In genomic region chr11:64201524-64201923, GRCh38 we compare ENCODE assay signal across 17 cellular contexts. TPM values are rescaled to one million over a fixed set of nuclear protein-coding genes. Genes with fewer than 3 reads are reported as not detected.
DNase-seq lines count a peak whose midpoint lies in the region; ATAC-seq, FAIRE-seq and TF ChIP-seq lines count a peak whose summit lies in the region.
"Had no signal": no experiment of that assay in that cellular context is flagged by ENCODE, and none has a peak within 500 bp of the region (broad histone marks: within the 10 kb centered on the region; RNA-seq: fewer than 3 reads in every experiment).

No MANE protein-coding gene starts in this region.

- H4K20me1 ChIP-seq in DND-41 (ENCODE audit: insufficient read depth, low read length): peaks cover 47% of the 10 kb centered on the region
- H4K20me1 ChIP-seq in K562 (replicated peaks; ENCODE audit: control insufficient read depth, insufficient read depth, low read length): no peaks in the 10 kb centered on the region; the same call in 1 of the 2 replicates

- no TSS peak for BruUV-seq in K562 (replicated peaks; lab: Mats Ljungman, UMichigan)

- no peak for TF ChIP-seq POLR2A in K562 (conservative IDR thresholded peaks at IDR 0.05)

- TF ChIP-seq RAD21 in K562 (CRISPR knock-in tag; conservative IDR thresholded peaks at IDR 0.05 in 1 of 2, IDR thresholded peaks at IDR 0.05 in 1 of 2): no peak

- H3K79me2 ChIP-seq in DND-41 (ENCODE audit: insufficient read depth, low read length) (peaks cover 45% of the 10 kb centered on the region), K562 (ENCODE audit: control insufficient read depth, insufficient read depth, low read length) (peaks cover 12% of the 10 kb centered on the region)

- no peak for TF ChIP-seq EP300 in K562 (IDR thresholded peaks at IDR 0.05; ENCODE audit: low read length)

- CTCF ChIA-PET in activated CD4-positive, alpha-beta T cell treated with anti-CD3 and anti-CD28 coated beads, Interleukin-2, amount 10 ng/mL, durations not matched to agents 7 days and 5 days (lab: Charles Lee): interaction anchor here (0.6 to 1.2 kb wide), 2 partner anchors 9 to 116 kb away, joined by 3 to 6 read pairs; partner anchors contain the start of genes PRDX5 and TRMT112
- CTCF ChIA-PET in K562 (lab: Yijun Ruan, JAX; ENCODE audit: low intra/inter-chr PET ratio): no interaction called here

- 88% methylated on average over 3 of the region's 3 CpGs for WGBS in K562 (ENCODE audit: insufficient coverage, low coverage, missing lambda C conversion rate)

- peak overlapping the region; percentile 48 for H3K27ac Mint-ChIP-seq in activated CD4-positive, alpha-beta T cell treated with anti-CD3 and anti-CD28 coated beads, Interleukin-2, amount 10 ng/mL, durations not matched to agents 24 days and 14 days
- no peak overlapping the region for H3K27ac Mint-ChIP-seq in activated CD4-positive, alpha-beta T cell treated with anti-CD3 and anti-CD28 coated beads, Interleukin-2, amount 10 ng/mL, durations not matched to agents 7 days and 5 days
- no peak overlapping the region for H3K27ac Mint-ChIP-seq in activated T-helper 2 cell treated with anti-CD3 and anti-CD28 coated beads, Interferon-gamma antibody, Interleukin-2, Interleukin-4, amounts not matched to agents 10 μg/mL and 5 μg/mL and 100 μg/mL, durations not matched to agents 14 hours and 24 hours and 36 hours

- H3K9ac ChIP-seq in DND-41 (ENCODE audit: low read depth, low read length) (peak overlapping the region; percentile 14; the same call in 1 of the 2 replicates), K562 (ENCODE audit: insufficient read depth in 1 of 2, low read depth in 2 of 2, low read length in 2 of 2) (no peak overlapping the region)

- H3K9me3 ChIP-seq in DND-41 (ENCODE audit: insufficient read depth, low read length, severe bottlenecking) (no peaks in the 10 kb centered on the region), K562 (replicated peaks; ENCODE audit: control insufficient read depth, insufficient read depth, low read depth, low read length) (no peaks in the 10 kb centered on the region)
- H3K9me3 ChIP-seq: BLaER1 treated with 17β-estradiol and CSF1 and Interleukin-3, amounts not matched to agents 10 nM and 100 nM had no signal

- no peak for FAIRE-seq in K562 (lab: Jason Lieb, UNC)
- FAIRE-seq: GM12878 had no signal

- peaks cover 32% of the 10 kb centered on the region for H3K4me1 Mint-ChIP-seq in activated CD4-positive, alpha-beta T cell treated with anti-CD3 and anti-CD28 coated beads, Interleukin-2, amount 10 ng/mL, durations not matched to agents 24 days and 14 days
- H3K4me1 Mint-ChIP-seq in activated CD4-positive, alpha-beta T cell treated with anti-CD3 and anti-CD28 coated beads, Interleukin-2, amount 10 ng/mL, durations not matched to agents 7 days and 5 days: peaks cover 47% of the 10 kb centered on the region
- H3K4me1 Mint-ChIP-seq in activated T-helper 2 cell treated with anti-CD3 and anti-CD28 coated beads, Interferon-gamma antibody, Interleukin-2, Interleukin-4, amounts not matched to agents 10 μg/mL and 5 μg/mL and 100 μg/mL, durations not matched to agents 14 hours and 24 hours and 36 hours (ENCODE audit: low read depth): peaks cover 20% of the 10 kb centered on the region

- H3K27ac ChIP-seq in DND-41 (ENCODE audit: low read length) (no peak overlapping the region), K562 (ENCODE audit: extremely low read depth, low read depth, low read length) (no peak overlapping the region)
- H3K27ac ChIP-seq: BLaER1 treated with 17β-estradiol and CSF1 and Interleukin-3, amounts not matched to agents 10 nM and 100 nM had no signal

- H2AFZ ChIP-seq in DND-41 (ENCODE audit: low read depth, low read length): no peak overlapping the region
- H2AFZ ChIP-seq in K562 (ENCODE audit: low read depth, low read length): no peak overlapping the region

- TF ChIP-seq CTCF in DND-41 (IDR thresholded peaks at IDR 0.05; ENCODE audit: borderline replicate concordance, extremely low read depth, low read length, poor library complexity, severe bottlenecking) (no peak), K562 (IDR thresholded peaks at IDR 0.05 in 2 of 3, conservative IDR thresholded peaks at IDR 0.05 in 1 of 3; ENCODE audit: insufficient read depth in 2 of 3, low read depth in 1 of 3, low read length in 3 of 3) (no peak)

- no peaks in the 10 kb centered on the region for H3K27me3 Mint-ChIP-seq in activated CD4-positive, alpha-beta T cell treated with anti-CD3 and anti-CD28 coated beads, Interleukin-2, amount 10 ng/mL, durations not matched to agents 24 days and 14 days
- no peaks in the 10 kb centered on the region for H3K27me3 Mint-ChIP-seq in activated CD4-positive, alpha-beta T cell treated with anti-CD3 and anti-CD28 coated beads, Interleukin-2, amount 10 ng/mL, durations not matched to agents 7 days and 5 days
- H3K27me3 Mint-ChIP-seq in activated T-helper 2 cell treated with anti-CD3 and anti-CD28 coated beads, Interferon-gamma antibody, Interleukin-2, Interleukin-4, amounts not matched to agents 10 μg/mL and 5 μg/mL and 100 μg/mL, durations not matched to agents 14 hours and 24 hours and 36 hours (ENCODE audit: low read depth): no peaks in the 10 kb centered on the region

- peaks cover 78% of the 10 kb centered on the region for H3K36me3 Mint-ChIP-seq in activated CD4-positive, alpha-beta T cell treated with anti-CD3 and anti-CD28 coated beads, Interleukin-2, amount 10 ng/mL, durations not matched to agents 24 days and 14 days (ENCODE audit: low read depth)
- peaks cover 66% of the 10 kb centered on the region for H3K36me3 Mint-ChIP-seq in activated CD4-positive, alpha-beta T cell treated with anti-CD3 and anti-CD28 coated beads, Interleukin-2, amount 10 ng/mL, durations not matched to agents 7 days and 5 days (ENCODE audit: low read depth)
- H3K36me3 Mint-ChIP-seq in activated T-helper 2 cell treated with anti-CD3 and anti-CD28 coated beads, Interferon-gamma antibody, Interleukin-2, Interleukin-4, amounts not matched to agents 10 μg/mL and 5 μg/mL and 100 μg/mL, durations not matched to agents 14 hours and 24 hours and 36 hours (ENCODE audit: low read depth): peaks cover 81% of the 10 kb centered on the region

- no peak for DNase-seq in activated CD4-positive, alpha-beta T cell treated with anti-CD3 and anti-CD28 coated beads, Interleukin-2, amount 10 ng/mL, durations not matched to agents 24 days and 14 days
- DNase-seq in activated CD4-positive, alpha-beta T cell treated with anti-CD3 and anti-CD28 coated beads, Interleukin-2, amount 10 ng/mL, durations not matched to agents 7 days and 5 days: no peak
- DNase-seq in DND-41 (no peak), K562 (ENCODE audit: extremely low read depth in 1 of 4, low spot score in 3 of 4) (no peak), NCI-H82 (lab: John Stamatoyannopoulos, UW) (no peak)
- DNase-seq in activated T-helper 2 cell treated with anti-CD3 and anti-CD28 coated beads, Interferon-gamma antibody, Interleukin-2, Interleukin-4, amounts not matched to agents 10 μg/mL and 5 μg/mL and 100 μg/mL, durations not matched to agents 14 hours and 24 hours and 36 hours (ENCODE audit: low spot score): no peak
- DNase-seq: H7, Karpas-422, MM.1S, NCI-H187 treated with DMSO at 0.1 percent for 48 hours, NCI-H2171, NCI-H446 treated with DMSO at 0.1 percent for 48 hours, NCI-H748 treated with DMSO at 0.1 percent for 48 hours, Right ventricle myocardium superior had no signal

- no peak overlapping the region for H3K4me3 Mint-ChIP-seq in activated CD4-positive, alpha-beta T cell treated with anti-CD3 and anti-CD28 coated beads, Interleukin-2, amount 10 ng/mL, durations not matched to agents 24 days and 14 days
- no peak overlapping the region for H3K4me3 Mint-ChIP-seq in activated CD4-positive, alpha-beta T cell treated with anti-CD3 and anti-CD28 coated beads, Interleukin-2, amount 10 ng/mL, durations not matched to agents 7 days and 5 days
- H3K4me3 Mint-ChIP-seq in activated T-helper 2 cell treated with anti-CD3 and anti-CD28 coated beads, Interferon-gamma antibody, Interleukin-2, Interleukin-4, amounts not matched to agents 10 μg/mL and 5 μg/mL and 100 μg/mL, durations not matched to agents 14 hours and 24 hours and 36 hours (ENCODE audit: low read depth): no peak overlapping the region

- intact Hi-C loops in activated CD4-positive, alpha-beta T cell treated with anti-CD3 and anti-CD28 coated beads, Interleukin-2, amount 10 ng/mL, durations not matched to agents 24 days and 14 days (cut with micrococcal nuclease): no loop called here
- intact Hi-C loops in K562 (cut with micrococcal nuclease): no loop called here
- intact Hi-C loops in activated T-helper 2 cell treated with anti-CD3 and anti-CD28 coated beads, Interferon-gamma antibody, Interleukin-2, Interleukin-4, amounts not matched to agents 10 μg/mL and 5 μg/mL and 100 μg/mL, durations not matched to agents 14 hours and 24 hours and 36 hours (cut with micrococcal nuclease): no loop called here

- no peaks in the 10 kb centered on the region for H3K27me3 ChIP-seq in DND-41 (ENCODE audit: insufficient read depth, low read length, poor library complexity)
- no peaks in the 10 kb centered on the region for H3K27me3 ChIP-seq in K562 (ENCODE audit: control insufficient read depth in 2 of 2, insufficient read depth in 2 of 2, low read length in 2 of 2)
- H3K27me3 ChIP-seq: BLaER1 treated with 17β-estradiol and CSF1 and Interleukin-3, amounts not matched to agents 10 nM and 100 nM had no signal

- H3K9me3 Mint-ChIP-seq in activated CD4-positive, alpha-beta T cell treated with anti-CD3 and anti-CD28 coated beads, Interleukin-2, amount 10 ng/mL, durations not matched to agents 24 days and 14 days: no peaks in the 10 kb centered on the region
- no peaks in the 10 kb centered on the region for H3K9me3 Mint-ChIP-seq in activated CD4-positive, alpha-beta T cell treated with anti-CD3 and anti-CD28 coated beads, Interleukin-2, amount 10 ng/mL, durations not matched to agents 7 days and 5 days
- no peaks in the 10 kb centered on the region for H3K9me3 Mint-ChIP-seq in activated T-helper 2 cell treated with anti-CD3 and anti-CD28 coated beads, Interferon-gamma antibody, Interleukin-2, Interleukin-4, amounts not matched to agents 10 μg/mL and 5 μg/mL and 100 μg/mL, durations not matched to agents 14 hours and 24 hours and 36 hours

- no peaks in the 10 kb centered on the region for H3K9me1 ChIP-seq in K562 (ENCODE audit: control insufficient read depth, insufficient read depth, low read length)

- H3K4me3 ChIP-seq in DND-41 (ENCODE audit: low read depth in 1 of 2, low read length in 2 of 2) (no peak overlapping the region), K562 (no peak overlapping the region)
- H3K4me3 ChIP-seq: BLaER1 treated with 17β-estradiol and CSF1 and Interleukin-3, amounts not matched to agents 10 nM and 100 nM; GM12878 had no signal

- H3K4me1 ChIP-seq in DND-41 (ENCODE audit: insufficient read depth, low read length) (peaks cover 22% of the 10 kb centered on the region), K562 (replicated peaks in 1 of 2; ENCODE audit: control insufficient read depth in 2 of 2, insufficient read depth in 2 of 2, low read length in 2 of 2) (peaks cover 24 to 31% of the 10 kb centered on the region in 2 experiments; a peak in 4 of 5 replicates)

- in situ Hi-C loops in K562 (cut with MboI): no loop called here

- no peak overlapping the region for H3K4me2 ChIP-seq in DND-41 (ENCODE audit: insufficient read depth, low read length)
- no peak overlapping the region for H3K4me2 ChIP-seq in K562 (ENCODE audit: insufficient read depth, low read length)

- ATAC-seq in DND-41 (ENCODE audit: insufficient read depth, low read depth) (no peak), K562 (no peak)
- ATAC-seq: GM12878, Panc1 had no signal

- POLR2A ChIA-PET in activated CD4-positive, alpha-beta T cell treated with anti-CD3 and anti-CD28 coated beads, Interleukin-2, amount 10 ng/mL, durations not matched to agents 7 days and 5 days (lab: Charles Lee): no interaction called here
- POLR2A ChIA-PET in K562 (lab: Yijun Ruan, JAX): interaction anchor here (0.6 to 8.2 kb wide), 5 partner anchors 13 to 101 kb away, joined by 3 to 68 read pairs (median 3); partner anchors contain the start of genes CATSPERZ, ESRRA and STIP1

- peaks cover 87% of the 10 kb centered on the region for H3K36me3 ChIP-seq in DND-41 (ENCODE audit: insufficient read depth, low read length)
- H3K36me3 ChIP-seq in K562 (ENCODE audit: control insufficient read depth, insufficient read depth, low read length): peaks cover 93% of the 10 kb centered on the region

RNA-seq across cellular contexts. Expression of gene FERMT3, which starts 5.0 kb away (rescaled TPM):
- 200 and 213 TPM in 2 replicates for total RNA-seq in activated CD4-positive, alpha-beta T cell treated with anti-CD3 and anti-CD28 coated beads, Interleukin-2, amount 10 ng/mL, durations not matched to agents 24 days and 14 days
- total RNA-seq in activated CD4-positive, alpha-beta T cell treated with anti-CD3 and anti-CD28 coated beads, Interleukin-2, amount 10 ng/mL, durations not matched to agents 7 days and 5 days: 100 to 1,000 TPM; 190 to 207 TPM
- 73.9 and 265 TPM in 2 replicates for total RNA-seq in K562 (2011; cell fraction: chromatin; rRNA removed; ENCODE audit: low replicate concordance)
- 233 and 244 TPM in 2 replicates for total RNA-seq in K562 (2011; cell fraction: nucleolus; rRNA removed)
- 103 and 120 TPM in 2 replicates for total RNA-seq in K562 (2011; cell fraction: nucleoplasm; rRNA removed)
- total RNA-seq in K562 (2014; rRNA removed) (192 and 205 TPM in 2 replicates), K562 (2014; rRNA removed; fragmentation: Illumina TruSeq; extraction: Trizol) (25.5 and 39.3 TPM in 2 replicates), K562 (2015; rRNA removed; fragmentation: Illumina TruSeq; extraction: Trizol) (74.5 and 79.5 TPM in 2 replicates), K562 (2021) (249 and 275 TPM in 2 replicates)
- polyA plus RNA-seq in K562 (2011; rRNA removed) (79.7 and 134 TPM in 2 replicates), K562 (2014; fragmentation: Illumina TruSeq; extraction: Trizol) (98.1 and 207 TPM in 2 replicates), K562 (2014; fragmentation: Nextera tagmentation; extraction: Ambion mirVana) (1 to 10 TPM; 3.2 to 7.2 TPM), K562 (2014; rRNA removed) (169 and 202 TPM in 2 replicates)
- 111 and 282 TPM in 2 replicates for polyA plus RNA-seq in K562 (2011; cell fraction: cytosol; rRNA removed)
- polyA plus RNA-seq in K562 (2011; cell fraction: nucleus; rRNA removed): 306 and 623 TPM in 2 replicates
- polyA plus RNA-seq in K562 (2012): 176 and 251 TPM in 2 replicates
- polyA minus RNA-seq in K562 (2011; rRNA and poly(A)+ RNA removed): 29.0 and 41.3 TPM in 2 replicates
- 111 and 123 TPM in 2 replicates for polyA minus RNA-seq in K562 (2011; cell fraction: cytosol; rRNA and poly(A)+ RNA removed)
- polyA minus RNA-seq in K562 (2011; cell fraction: nucleus; rRNA and poly(A)+ RNA removed): 68.5 and 84.4 TPM in 2 replicates
- 197 and 202 TPM in 2 replicates for total RNA-seq in activated T-helper 2 cell treated with anti-CD3 and anti-CD28 coated beads, Interferon-gamma antibody, Interleukin-2, Interleukin-4, amounts not matched to agents 10 μg/mL and 5 μg/mL and 100 μg/mL, durations not matched to agents 14 hours and 24 hours and 36 hours

RNA-seq across cellular contexts. Expression of gene STIP1, which starts 15.6 kb away (rescaled TPM):
- 521 and 535 TPM in 2 replicates for total RNA-seq in activated CD4-positive, alpha-beta T cell treated with anti-CD3 and anti-CD28 coated beads, Interleukin-2, amount 10 ng/mL, durations not matched to agents 24 days and 14 days
- 100 to 1,000 TPM; 211 to 213 TPM for total RNA-seq in activated CD4-positive, alpha-beta T cell treated with anti-CD3 and anti-CD28 coated beads, Interleukin-2, amount 10 ng/mL, durations not matched to agents 7 days and 5 days
- 306 and 548 TPM in 2 replicates for total RNA-seq in K562 (2011; cell fraction: chromatin; rRNA removed; ENCODE audit: low replicate concordance)
- total RNA-seq in K562 (2011; cell fraction: nucleolus; rRNA removed): 286 and 316 TPM in 2 replicates
- 232 and 255 TPM in 2 replicates for total RNA-seq in K562 (2011; cell fraction: nucleoplasm; rRNA removed)
- total RNA-seq in K562 (2014; rRNA removed) (407 and 459 TPM in 2 replicates), K562 (2014; rRNA removed; fragmentation: Illumina TruSeq; extraction: Trizol) (340 and 344 TPM in 2 replicates), K562 (2015; rRNA removed; fragmentation: Illumina TruSeq; extraction: Trizol) (363 and 385 TPM in 2 replicates), K562 (2021) (346 and 350 TPM in 2 replicates)
- polyA plus RNA-seq in K562 (2011; rRNA removed) (324 and 332 TPM in 2 replicates), K562 (2014; fragmentation: Illumina TruSeq; extraction: Trizol) (358 and 465 TPM in 2 replicates), K562 (2014; fragmentation: Nextera tagmentation; extraction: Ambion mirVana) (100 to 1,000 TPM in 1 of 2 experiments, 10 to 100 TPM in 1; 58.1 to 122 TPM), K562 (2014; rRNA removed) (353 and 363 TPM in 2 replicates)
- polyA plus RNA-seq in K562 (2011; cell fraction: cytosol; rRNA removed): 186 and 200 TPM in 2 replicates
- 175 and 176 TPM in 2 replicates for polyA plus RNA-seq in K562 (2011; cell fraction: nucleus; rRNA removed)
- 218 and 368 TPM in 2 replicates for polyA plus RNA-seq in K562 (2012)
- 415 and 509 TPM in 2 replicates for polyA minus RNA-seq in K562 (2011; rRNA and poly(A)+ RNA removed)
- 226 and 244 TPM in 2 replicates for polyA minus RNA-seq in K562 (2011; cell fraction: cytosol; rRNA and poly(A)+ RNA removed)
- polyA minus RNA-seq in K562 (2011; cell fraction: nucleus; rRNA and poly(A)+ RNA removed): 111 and 217 TPM in 2 replicates
- total RNA-seq in activated T-helper 2 cell treated with anti-CD3 and anti-CD28 coated beads, Interferon-gamma antibody, Interleukin-2, Interleukin-4, amounts not matched to agents 10 μg/mL and 5 μg/mL and 100 μg/mL, durations not matched to agents 14 hours and 24 hours and 36 hours: 480 and 484 TPM in 2 replicates

RNA-seq across cellular contexts. Expression of gene TRPT1, which starts 24.5 kb away (rescaled TPM):
- 29.8 and 31.7 TPM in 2 replicates for total RNA-seq in activated CD4-positive, alpha-beta T cell treated with anti-CD3 and anti-CD28 coated beads, Interleukin-2, amount 10 ng/mL, durations not matched to agents 24 days and 14 days
- 10 to 100 TPM; 20.0 to 26.5 TPM for total RNA-seq in activated CD4-positive, alpha-beta T cell treated with anti-CD3 and anti-CD28 coated beads, Interleukin-2, amount 10 ng/mL, durations not matched to agents 7 days and 5 days
- 28.5 and 90.3 TPM in 2 replicates for total RNA-seq in K562 (2011; cell fraction: chromatin; rRNA removed; ENCODE audit: low replicate concordance)
- 64.9 and 73.8 TPM in 2 replicates for total RNA-seq in K562 (2011; cell fraction: nucleolus; rRNA removed)
- 45.8 and 49.8 TPM in 2 replicates for total RNA-seq in K562 (2011; cell fraction: nucleoplasm; rRNA removed)
- total RNA-seq in K562 (2014; rRNA removed) (27.4 and 37.3 TPM in 2 replicates), K562 (2014; rRNA removed; fragmentation: Illumina TruSeq; extraction: Trizol) (17.3 and 17.5 TPM in 2 replicates), K562 (2015; rRNA removed; fragmentation: Illumina TruSeq; extraction: Trizol) (23.1 and 25.3 TPM in 2 replicates), K562 (2021) (36.1 and 41.7 TPM in 2 replicates)
- polyA plus RNA-seq in K562 (2011; rRNA removed) (23.3 and 42.4 TPM in 2 replicates), K562 (2014; fragmentation: Illumina TruSeq; extraction: Trizol) (21.2 and 33.3 TPM in 2 replicates), K562 (2014; fragmentation: Nextera tagmentation; extraction: Ambion mirVana) (1 to 10 TPM; 4.6 to 8.1 TPM), K562 (2014; rRNA removed) (38.4 and 39.2 TPM in 2 replicates)
- polyA plus RNA-seq in K562 (2011; cell fraction: cytosol; rRNA removed): 43.7 and 69.5 TPM in 2 replicates
- polyA plus RNA-seq in K562 (2011; cell fraction: nucleus; rRNA removed): 169 and 180 TPM in 2 replicates
- polyA plus RNA-seq in K562 (2012): 34.2 and 65.9 TPM in 2 replicates
- polyA minus RNA-seq in K562 (2011; rRNA and poly(A)+ RNA removed): 12.1 and 14.9 TPM in 2 replicates
- 13.6 and 20.9 TPM in 2 replicates for polyA minus RNA-seq in K562 (2011; cell fraction: cytosol; rRNA and poly(A)+ RNA removed)
- polyA minus RNA-seq in K562 (2011; cell fraction: nucleus; rRNA and poly(A)+ RNA removed): 22.1 and 30.3 TPM in 2 replicates
- 33.7 and 35.5 TPM in 2 replicates for total RNA-seq in activated T-helper 2 cell treated with anti-CD3 and anti-CD28 coated beads, Interferon-gamma antibody, Interleukin-2, Interleukin-4, amounts not matched to agents 10 μg/mL and 5 μg/mL and 100 μg/mL, durations not matched to agents 14 hours and 24 hours and 36 hours

RNA-seq across cellular contexts. Expression of gene NUDT22, which starts 24.6 kb away (rescaled TPM):
- total RNA-seq in activated CD4-positive, alpha-beta T cell treated with anti-CD3 and anti-CD28 coated beads, Interleukin-2, amount 10 ng/mL, durations not matched to agents 24 days and 14 days: 66.1 and 72.6 TPM in 2 replicates
- 10 to 100 TPM; 70.2 to 82.1 TPM for total RNA-seq in activated CD4-positive, alpha-beta T cell treated with anti-CD3 and anti-CD28 coated beads, Interleukin-2, amount 10 ng/mL, durations not matched to agents 7 days and 5 days
- total RNA-seq in K562 (2011; cell fraction: chromatin; rRNA removed; ENCODE audit: low replicate concordance): 74.2 and 269 TPM in 2 replicates
- 230 and 279 TPM in 2 replicates for total RNA-seq in K562 (2011; cell fraction: nucleolus; rRNA removed)
- total RNA-seq in K562 (2011; cell fraction: nucleoplasm; rRNA removed): 112 and 146 TPM in 2 replicates
- total RNA-seq in K562 (2014; rRNA removed) (92.6 and 132 TPM in 2 replicates), K562 (2014; rRNA removed; fragmentation: Illumina TruSeq; extraction: Trizol) (21.1 and 25.7 TPM in 2 replicates), K562 (2015; rRNA removed; fragmentation: Illumina TruSeq; extraction: Trizol) (49.9 and 50.6 TPM in 2 replicates), K562 (2021) (87.5 and 89.5 TPM in 2 replicates)
- polyA plus RNA-seq in K562 (2011; rRNA removed) (37.4 and 48.0 TPM in 2 replicates), K562 (2014; fragmentation: Illumina TruSeq; extraction: Trizol) (24.0 and 43.1 TPM in 2 replicates), K562 (2014; fragmentation: Nextera tagmentation; extraction: Ambion mirVana) (10 to 100 TPM in 1 of 2 experiments, 1 to 10 TPM in 1; 6.3 to 16.3 TPM), K562 (2014; rRNA removed) (83.6 and 88.5 TPM in 2 replicates)
- polyA plus RNA-seq in K562 (2011; cell fraction: cytosol; rRNA removed): 58.1 and 156 TPM in 2 replicates
- 132 and 213 TPM in 2 replicates for polyA plus RNA-seq in K562 (2011; cell fraction: nucleus; rRNA removed)
- 56.4 and 102 TPM in 2 replicates for polyA plus RNA-seq in K562 (2012)
- 13.9 and 15.0 TPM in 2 replicates for polyA minus RNA-seq in K562 (2011; rRNA and poly(A)+ RNA removed)
- polyA minus RNA-seq in K562 (2011; cell fraction: cytosol; rRNA and poly(A)+ RNA removed): 32.9 and 34.8 TPM in 2 replicates
- polyA minus RNA-seq in K562 (2011; cell fraction: nucleus; rRNA and poly(A)+ RNA removed): 75.9 and 84.7 TPM in 2 replicates
- 72.8 and 77.0 TPM in 2 replicates for total RNA-seq in activated T-helper 2 cell treated with anti-CD3 and anti-CD28 coated beads, Interferon-gamma antibody, Interleukin-2, Interleukin-4, amounts not matched to agents 10 μg/mL and 5 μg/mL and 100 μg/mL, durations not matched to agents 14 hours and 24 hours and 36 hours

RNA-seq across cellular contexts. Expression of gene DNAJC4, which starts 28.8 kb away (rescaled TPM):
- total RNA-seq in activated CD4-positive, alpha-beta T cell treated with anti-CD3 and anti-CD28 coated beads, Interleukin-2, amount 10 ng/mL, durations not matched to agents 24 days and 14 days: 19.9 and 20.0 TPM in 2 replicates
- total RNA-seq in activated CD4-positive, alpha-beta T cell treated with anti-CD3 and anti-CD28 coated beads, Interleukin-2, amount 10 ng/mL, durations not matched to agents 7 days and 5 days: 10 to 100 TPM; 39.5 to 40.5 TPM
- 39.7 and 112 TPM in 2 replicates for total RNA-seq in K562 (2011; cell fraction: chromatin; rRNA removed; ENCODE audit: low replicate concordance)
- 78.0 and 98.9 TPM in 2 replicates for total RNA-seq in K562 (2011; cell fraction: nucleolus; rRNA removed)
- total RNA-seq in K562 (2011; cell fraction: nucleoplasm; rRNA removed): 64.2 and 65.8 TPM in 2 replicates
- 16.4 and 20.2 TPM in 2 replicates for total RNA-seq in K562 (2014; rRNA removed)
- total RNA-seq in K562 (2014; rRNA removed; fragmentation: Illumina TruSeq; extraction: Trizol): 6.6 and 11.2 TPM in 2 replicates
- total RNA-seq in K562 (2015; rRNA removed; fragmentation: Illumina TruSeq; extraction: Trizol): 19.3 and 19.9 TPM in 2 replicates
- 27.6 and 31.8 TPM in 2 replicates for total RNA-seq in K562 (2021)
- 23.9 and 45.1 TPM in 2 replicates for polyA plus RNA-seq in K562 (2011; rRNA removed)
- 30.8 and 65.5 TPM in 2 replicates for polyA plus RNA-seq in K562 (2011; cell fraction: cytosol; rRNA removed)
- 110 and 164 TPM in 2 replicates for polyA plus RNA-seq in K562 (2011; cell fraction: nucleus; rRNA removed)
- 34.0 and 79.2 TPM in 2 replicates for polyA plus RNA-seq in K562 (2012)
- polyA plus RNA-seq in K562 (2014; fragmentation: Illumina TruSeq; extraction: Trizol): 28.0 and 37.5 TPM in 2 replicates
- polyA plus RNA-seq in K562 (2014; fragmentation: Nextera tagmentation; extraction: Ambion mirVana): 1 to 10 TPM; 4.0 to 4.6 TPM
- polyA plus RNA-seq in K562 (2014; rRNA removed): 32.6 and 42.9 TPM in 2 replicates
- polyA minus RNA-seq in K562 (2011; rRNA and poly(A)+ RNA removed): 7.1 and 9.0 TPM in 2 replicates
- polyA minus RNA-seq in K562 (2011; cell fraction: cytosol; rRNA and poly(A)+ RNA removed): 12.6 and 23.5 TPM in 2 replicates
- 15.8 and 16.0 TPM in 2 replicates for polyA minus RNA-seq in K562 (2011; cell fraction: nucleus; rRNA and poly(A)+ RNA removed)
- total RNA-seq in activated T-helper 2 cell treated with anti-CD3 and anti-CD28 coated beads, Interferon-gamma antibody, Interleukin-2, Interleukin-4, amounts not matched to agents 10 μg/mL and 5 μg/mL and 100 μg/mL, durations not matched to agents 14 hours and 24 hours and 36 hours: 24.5 and 25.8 TPM in 2 replicates
